In the genomic region with DNA sequence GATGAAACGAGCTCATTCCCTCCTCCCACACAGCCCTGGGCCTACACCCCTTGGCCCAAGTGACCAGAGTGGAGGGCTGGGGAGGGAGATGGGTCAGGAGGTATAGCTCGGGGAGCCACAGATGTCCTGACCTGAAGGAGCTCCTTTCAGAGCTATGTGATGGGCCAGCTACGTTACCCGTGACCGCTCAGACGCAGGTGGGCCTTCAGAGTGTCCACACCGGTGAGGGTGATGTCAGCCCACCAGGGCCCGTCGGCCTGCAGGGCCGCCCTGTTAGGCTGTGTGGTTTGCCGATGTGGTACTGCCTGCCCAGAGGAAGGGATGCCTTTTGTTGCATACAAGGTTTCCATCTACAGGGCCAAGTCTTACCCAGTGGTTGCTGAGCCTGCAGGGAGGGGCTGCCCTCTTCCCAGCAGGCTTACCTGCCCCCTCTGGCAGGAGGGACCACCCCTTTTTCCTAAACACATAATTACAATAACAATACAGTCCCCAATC, we compare ENCODE assay signal across 14 cellular contexts.
"Had no signal": no experiment of that assay in that cellular context is flagged by ENCODE, and none has a peak within 500 bp of the region (broad histone marks: within the 10 kb centered on the region; RNA-seq: fewer than 3 reads in every experiment).

No MANE protein-coding gene starts in this region.

- H3K9me3 Mint-ChIP-seq: activated B cell treated with CpG ODN at 0.5 μM for 24 hours; activated CD4-positive, alpha-beta T cell treated with anti-CD3 and anti-CD28 coated beads, Interleukin-2, amount 10 ng/mL, durations not matched to agents 7 days and 5 days; endodermal cell; nephron progenitor cell had no signal

- DNase-seq: activated B cell treated with CpG ODN at 0.5 μM for 24 hours; activated CD4-positive, alpha-beta T cell treated with anti-CD3 and anti-CD28 coated beads, Interleukin-2, amount 10 ng/mL, durations not matched to agents 7 days and 5 days; activated CD8-positive, alpha-beta memory T cell treated with anti-CD3 and anti-CD28 coated beads for 24 hours; activated naive CD4-positive, alpha-beta T cell treated with Interleukin-2 at 50 U/mL for 16 hours; endodermal cell; gastrocnemius medialis; heart right ventricle; mesendoderm; nephron progenitor cell; SHP77; stimulated activated naive CD4-positive, alpha-beta T cell; transverse colon had no signal

- H3K4me1 Mint-ChIP-seq: activated B cell treated with CpG ODN at 0.5 μM for 24 hours, endodermal cell had no signal

- H3K27me3 Mint-ChIP-seq: activated B cell treated with CpG ODN at 0.5 μM for 24 hours; activated CD4-positive, alpha-beta T cell treated with anti-CD3 and anti-CD28 coated beads, Interleukin-2, amount 10 ng/mL, durations not matched to agents 7 days and 5 days had no signal

- H3K9me3 ChIP-seq: gastrocnemius medialis, heart right ventricle, left lung, transverse colon had no signal

- H3K27ac ChIP-seq: gastrocnemius medialis, heart right ventricle, left lung, transverse colon had no signal

- ATAC-seq: gastrocnemius medialis, heart right ventricle, left lung, SK-N-SH treated with all-trans-retinoic acid at 6 μM for 48 hours had no signal

- H3K27ac Mint-ChIP-seq: activated B cell treated with CpG ODN at 0.5 μM for 24 hours, endodermal cell, nephron progenitor cell had no signal

- H3K4me3 Mint-ChIP-seq: activated B cell treated with CpG ODN at 0.5 μM for 24 hours; activated CD4-positive, alpha-beta T cell treated with anti-CD3 and anti-CD28 coated beads, Interleukin-2, amount 10 ng/mL, durations not matched to agents 7 days and 5 days; endodermal cell; nephron progenitor cell had no signal

- H3K4me3 ChIP-seq: gastrocnemius medialis, heart right ventricle, left lung, transverse colon had no signal

- H3K27me3 ChIP-seq: gastrocnemius medialis, heart right ventricle, left lung, transverse colon had no signal

- H3K36me3 ChIP-seq: gastrocnemius medialis, heart right ventricle, left lung, transverse colon had no signal
